9 cellular contexts compared by ENCODE assay signal in genomic region chr17:15651001-15651582, GRCh38. TPM values are rescaled to one million over a fixed set of nuclear protein-coding genes. Genes with fewer than 3 reads are reported as not detected.
DNase-seq lines count a peak whose midpoint lies in the region; ATAC-seq and TF ChIP-seq lines count a peak whose summit lies in the region.
"Had no signal": no experiment of that assay in that cellular context is flagged by ENCODE, and none has a peak within 500 bp of the region (broad histone marks: within the 10 kb centered on the region; RNA-seq: fewer than 3 reads in every experiment).

No MANE protein-coding gene starts in this region.

- H4K20me1 ChIP-seq in H9 (ENCODE audit: control insufficient read depth, insufficient read depth, insufficient read length): no peaks in the 10 kb centered on the region

- WGBS in H9 (ENCODE audit: extremely low coverage, insufficient read length, low lambda C conversion rate): no CpG with 5 or more reads among the region's 10 CpGs

- H3K4me3 Mint-ChIP-seq in H9 (no peak overlapping the region), glutamatergic neuron (ENCODE audit: unreplicated experiment) (no peak overlapping the region)

- H4K5ac ChIP-seq in H9 (ENCODE audit: insufficient read length, low read depth, low read length): peak overlapping the region; percentile 45

- H3K14ac ChIP-seq in H9 (ENCODE audit: insufficient read depth, low read length): 0 out of 2 replicates have a peak overlapping the region, but pooled peaks have one; percentile 34

- no peaks in the 10 kb centered on the region for H3K79me2 ChIP-seq in H9 (ENCODE audit: insufficient read depth, low read length)

- H3K36me3 ChIP-seq in SJCRH30: peaks cover 8% of the 10 kb centered on the region

- peaks cover 1% of the 10 kb centered on the region; the same call in 1 of the 2 replicates for H3K27me3 Mint-ChIP-seq in H9 (ENCODE audit: low read depth)
- H3K27me3 Mint-ChIP-seq in glutamatergic neuron (ENCODE audit: unreplicated experiment): peaks cover 7% of the 10 kb centered on the region
- H3K27me3 Mint-ChIP-seq: IgD-negative memory B cell had no signal

- H3K4me1 Mint-ChIP-seq in H9 (peaks cover 33 to 46% of the 10 kb centered on the region in 2 experiments), glutamatergic neuron (ENCODE audit: low read depth, unreplicated experiment) (peaks cover 12% of the 10 kb centered on the region)

- DNase-seq in H9: no peak
- peak; percentile 63 to 70 for DNase-seq in SJCRH30
- peak; percentile 19 for DNase-seq in glutamatergic neuron
- no peak for DNase-seq in AG08396 (ENCODE audit: low spot score)
- DNase-seq in LoVo (ENCODE audit: low spot score): no peak

- no peaks in the 10 kb centered on the region for H3K9me3 ChIP-seq in H9 (ENCODE audit: control insufficient read depth, low read depth, low read length)
- H3K9me3 ChIP-seq in SJCRH30 (replicated peaks): no peaks in the 10 kb centered on the region

- no peak overlapping the region for H3K56ac ChIP-seq in H9 (ENCODE audit: insufficient read length, low read depth, low read length)

- H4K91ac ChIP-seq in H9 (ENCODE audit: insufficient read length, low read depth, low read length): no peak overlapping the region

- H3K27me3 ChIP-seq in H9 (ENCODE audit: insufficient read depth, low read length) (no peaks in the 10 kb centered on the region), SJCRH30 (no peaks in the 10 kb centered on the region)

- no peak overlapping the region for H2AK5ac ChIP-seq in H9 (ENCODE audit: insufficient read length, low read length)

- peak overlapping the region; percentile 28 for H3K18ac ChIP-seq in H9 (ENCODE audit: insufficient read length, low read depth, low read length)

- no peak overlapping the region for H3T11ph ChIP-seq in H9 (ENCODE audit: low read length)

- H3K27ac ChIP-seq in H9 (ENCODE audit: insufficient read length, low read depth, low read length): no peak overlapping the region
- peak overlapping the region; percentile 87 for H3K27ac ChIP-seq in SJCRH30
- H3K27ac ChIP-seq in skin epidermis: peak overlapping the region in 20 of 21 experiments; percentile 62 to 88 (median 80)

- no peak overlapping the region for H3K23ac ChIP-seq in H9 (ENCODE audit: insufficient read length, low read depth, low read length)

- no peak overlapping the region for H2BK20ac ChIP-seq in H9 (ENCODE audit: low read depth, low read length, poor library complexity, severe bottlenecking)

- peaks cover 3% of the 10 kb centered on the region; the same call in 1 of the 2 replicates for H3K4me1 ChIP-seq in H9 (ENCODE audit: insufficient read depth, low read length)
- peaks cover 45% of the 10 kb centered on the region for H3K4me1 ChIP-seq in SJCRH30

- no peak overlapping the region for H4K8ac ChIP-seq in H9 (replicated peaks; ENCODE audit: insufficient read length, low read depth, low read length)

- no peak overlapping the region for H3K4ac ChIP-seq in H9 (ENCODE audit: low read depth, low read length)

- H2BK12ac ChIP-seq in H9 (ENCODE audit: insufficient read length, low read depth, low read length): no peak overlapping the region

- no peak overlapping the region for H2BK15ac ChIP-seq in H9 (ENCODE audit: low read depth, low read length)

- H3K4me3 ChIP-seq in SJCRH30 (peak overlapping the region; percentile 66), skin epidermis (peak overlapping the region; percentile 36 to 59 (median 48))

- H3K36me3 Mint-ChIP-seq in H9 (ENCODE audit: insufficient read depth in 1 of 3, low read depth in 3 of 3) (peaks cover 5 to 11% (median 7%) of the 10 kb centered on the region in 3 experiments; a peak in 6 of 7 replicates), glutamatergic neuron (ENCODE audit: unreplicated experiment) (no peaks in the 10 kb centered on the region)

- no peak overlapping the region for H3K4me2 ChIP-seq in H9 (ENCODE audit: insufficient read depth, insufficient read length, low read length)

- no peaks in the 10 kb centered on the region for H3K79me1 ChIP-seq in H9 (ENCODE audit: insufficient read depth, low read depth, low read length, poor library complexity, severe bottlenecking)

- no peak overlapping the region for H2AFZ ChIP-seq in H9 (ENCODE audit: low read length)

- ATAC-seq in HG02759 (IDR thresholded peaks at IDR 0.05; ENCODE audit: unreplicated experiment): no peak
- no peak for ATAC-seq in GM18870 (IDR thresholded peaks at IDR 0.05; ENCODE audit: unreplicated experiment)

- H2BK120ac ChIP-seq in H9 (ENCODE audit: low read depth, low read length, poor library complexity, severe bottlenecking): no peak overlapping the region

- no peaks in the 10 kb centered on the region for H3K23me2 ChIP-seq in H9 (ENCODE audit: insufficient read length, low read depth, low read length, poor library complexity, severe bottlenecking)

- TF ChIP-seq CTCF in H9 (conservative IDR thresholded peaks at IDR 0.05): no peak
- TF ChIP-seq CTCF in glutamatergic neuron (IDR thresholded peaks at IDR 0.05; ENCODE audit: partially characterized antibody, unreplicated experiment): no peak

- peak overlapping the region in 1 of 3 experiments; percentile 90; a peak in 2 of 7 replicates for H3K27ac Mint-ChIP-seq in H9
- peak overlapping the region; percentile 48 for H3K27ac Mint-ChIP-seq in glutamatergic neuron (ENCODE audit: unreplicated experiment)
- H3K27ac Mint-ChIP-seq: IgD-negative memory B cell had no signal

- no peaks in the 10 kb centered on the region for H3K9me3 Mint-ChIP-seq in H9
- peaks cover 2% of the 10 kb centered on the region for H3K9me3 Mint-ChIP-seq in glutamatergic neuron (ENCODE audit: unreplicated experiment)
- H3K9me3 Mint-ChIP-seq: IgD-negative memory B cell had no signal

- no peak overlapping the region for H2BK5ac ChIP-seq in H9 (ENCODE audit: insufficient read length, low read length)

- no peak overlapping the region for H3K9ac ChIP-seq in H9 (ENCODE audit: extremely low read depth, insufficient read length, low read length)

RNA-seq across cellular contexts. Expression of gene FBXW10B, which starts 31.6 kb away (rescaled TPM):
- total RNA-seq in H9 (2021) (not detected in 2 replicates), glutamatergic neuron (ENCODE audit: unreplicated experiment) (not detected)
- 0.10 and 0.12 TPM in 2 replicates for total RNA-seq in SJCRH30 (2014; rRNA removed; shearing (Covaris generic))

RNA-seq across cellular contexts. Expression of gene TRIM16, which starts 33.0 kb away (rescaled TPM):
- total RNA-seq in H9 (2021) (15.1 and 17.7 TPM in 2 replicates), glutamatergic neuron (ENCODE audit: unreplicated experiment) (15.9 TPM)
- total RNA-seq in SJCRH30 (2014; rRNA removed; shearing (Covaris generic)): 36.5 and 40.8 TPM in 2 replicates

RNA-seq across cellular contexts. Expression of gene ZNF286A, which starts 48.5 kb away (rescaled TPM):
- total RNA-seq in H9 (2021): 101 and 109 TPM in 2 replicates
- 164 and 212 TPM in 2 replicates for total RNA-seq in SJCRH30 (2014; rRNA removed; shearing (Covaris generic))
- 229 TPM for total RNA-seq in glutamatergic neuron (ENCODE audit: unreplicated experiment)

Comparison
In these comparisons a context has a peak if more than half of its experiments do, and no peak if none do; other contexts are left out.
1. DNase-seq: peak in SJCRH30 (2 of 2) and glutamatergic neuron (single experiment); none in H9 (single experiment), AG08396 (single experiment) and LoVo (single experiment).